In the genomic region with DNA sequence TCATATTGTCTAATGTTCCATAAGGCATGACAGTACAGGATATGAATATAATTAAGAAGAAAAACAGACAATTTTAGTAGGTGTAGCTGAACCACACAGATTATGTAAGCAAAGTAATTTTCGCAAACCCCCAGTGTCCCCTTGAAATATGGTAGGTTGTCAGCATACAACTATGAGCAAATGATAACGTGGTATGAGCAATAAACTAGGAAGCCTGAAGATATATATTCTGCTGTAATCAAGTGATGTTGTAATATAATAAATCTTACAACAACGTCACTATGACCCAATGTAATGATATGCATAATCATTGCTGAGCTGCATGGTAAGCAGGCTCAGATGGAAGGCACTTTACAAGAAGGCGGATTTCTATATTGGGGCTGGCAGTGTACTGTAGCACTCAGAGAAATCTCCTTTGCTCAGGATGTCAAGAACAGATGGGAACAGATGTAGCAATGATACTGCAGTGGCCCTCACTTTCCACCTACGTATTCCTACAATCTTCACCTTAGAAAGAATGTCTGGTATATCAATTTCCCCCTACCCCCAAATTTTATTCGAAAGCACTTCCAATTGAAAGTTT, we compare ENCODE assay signal across 22 cellular contexts. TPM values are rescaled to one million over a fixed set of nuclear protein-coding genes. Genes with fewer than 3 reads are reported as not detected.
DNase-seq lines count a peak whose midpoint lies in the region; ATAC-seq, FAIRE-seq and TF ChIP-seq lines count a peak whose summit lies in the region.
"Had no signal": no experiment of that assay in that cellular context is flagged by ENCODE, and none has a peak within 500 bp of the region (broad histone marks: within the 10 kb centered on the region; RNA-seq: fewer than 3 reads in every experiment).

No MANE protein-coding gene starts in this region.

- no peaks in the 10 kb centered on the region for H3K79me2 ChIP-seq in PC-9 (ENCODE audit: low read depth)
- H3K79me2 ChIP-seq in GM12878 (ENCODE audit: control insufficient read depth, insufficient read depth, low read length): no peaks in the 10 kb centered on the region

- H3K9me2 ChIP-seq in PC-9 (ENCODE audit: insufficient read depth): no peaks in the 10 kb centered on the region

- no peak overlapping the region for H3K4me3 ChIP-seq in PC-9
- H3K4me3 ChIP-seq in GM12878: no peak overlapping the region
- H3K4me3 ChIP-seq in fibroblast of villous mesenchyme (ENCODE audit: low read depth, low read length): no peak overlapping the region
- H3K4me3 ChIP-seq: GM23338 had no signal

- BruUV-seq in PC-9 (replicated peaks; lab: Mats Ljungman, UMichigan): no TSS peak
- BruUV-seq in GM12878 (replicated peaks; lab: Mats Ljungman, UMichigan): no TSS peak

- H3K27me3 ChIP-seq in PC-9 (ENCODE audit: insufficient read depth, low read depth): no peaks in the 10 kb centered on the region
- H3K27me3 ChIP-seq in GM12878 (replicated peaks in 1 of 2; ENCODE audit: control insufficient read depth in 2 of 2, insufficient read depth in 2 of 2, low read length in 1 of 2): no peaks in the 10 kb centered on the region

- TF ChIP-seq POLR2A in GM12878 (IDR thresholded peaks at IDR 0.05; ENCODE audit: low read depth, low read length): no peak

- H2AFZ ChIP-seq in PC-9 (peak overlapping the region; percentile 26; the same call in 1 of the 2 replicates), GM12878 (ENCODE audit: control insufficient read depth, low read depth, low read length) (no peak overlapping the region)
- H2AFZ ChIP-seq: GM23338 had no signal

- SMC1A ChIA-PET in GM12878 (lab: Charles Lee; ENCODE audit: uncharacterized antibody, unreplicated experiment): no interaction called here

- in situ Hi-C loops in GM12878 (cut with MboI): no loop called here

- no peak for FAIRE-seq in GM12878 (lab: Jason Lieb, UNC)
- FAIRE-seq: GM19239 had no signal

- H3K4me2 ChIP-seq in PC-9 (no peak overlapping the region), GM12878 (ENCODE audit: control insufficient read depth, insufficient read depth) (no peak overlapping the region)
- H3K4me2 ChIP-seq: GM23338 had no signal

- CTCF ChIA-PET in PC-9 (lab: Charles Lee): no interaction called here
- CTCF ChIA-PET in GM12878 (lab: Yijun Ruan, JAX): no interaction called here

- H4K20me1 ChIP-seq in PC-9 (ENCODE audit: insufficient read depth) (no peaks in the 10 kb centered on the region), GM12878 (ENCODE audit: control insufficient read depth, insufficient read depth) (no peaks in the 10 kb centered on the region)

- no peak overlapping the region for H3K9ac ChIP-seq in GM12878 (ENCODE audit: control insufficient read depth, insufficient read depth, low read length)

- H3K9me3 ChIP-seq in PC-9 (ENCODE audit: insufficient read depth, low read depth) (no peaks in the 10 kb centered on the region), GM12878 (replicated peaks; ENCODE audit: control insufficient read depth, insufficient read depth, low read length) (no peaks in the 10 kb centered on the region)

- intact Hi-C loops in PC-9 (cut with micrococcal nuclease; ENCODE audit: unreplicated experiment): no loop called here
- intact Hi-C loops in GM12878 (cut with micrococcal nuclease; ENCODE audit: unreplicated experiment): no loop called here
- intact Hi-C loops in posterior vena cava (cut with DNase I): no loop called here

- no peaks in the 10 kb centered on the region; the same call in 1 of the 2 replicates for H3F3A ChIP-seq in PC-9 (ENCODE audit: insufficient read depth, low read depth)

- H3K36me3 ChIP-seq in PC-9 (ENCODE audit: low read depth): no peaks in the 10 kb centered on the region
- H3K36me3 ChIP-seq in GM12878 (ENCODE audit: control insufficient read depth in 2 of 2, insufficient read depth in 2 of 2, low read length in 1 of 2): no peaks in the 10 kb centered on the region

- TF ChIP-seq CTCF in PC-9 (conservative IDR thresholded peaks at IDR 0.05): no peak
- no peak for TF ChIP-seq CTCF in GM12878 (IDR thresholded peaks at IDR 0.05 in 2 of 3, conservative IDR thresholded peaks at IDR 0.05 in 1 of 3; ENCODE audit: control insufficient read depth in 2 of 3, extremely low read depth in 1 of 3, insufficient read depth in 1 of 3, low read depth in 3 of 3, low read length in 3 of 3)
- TF ChIP-seq CTCF in fibroblast of villous mesenchyme (IDR thresholded peaks at IDR 0.05; ENCODE audit: insufficient read depth, low read depth, low read length): no peak

- ATAC-seq in GM12878: no peak
- ATAC-seq in GM19324 (IDR thresholded peaks at IDR 0.05; ENCODE audit: low FRiP score, unreplicated experiment): no peak
- ATAC-seq: GM23338 had no signal

- WGBS in GM12878 (ENCODE audit: insufficient coverage, insufficient replicate concordance, low lambda C conversion rate, missing lambda C conversion rate): 14% methylated on average over 6 of the region's 6 CpGs

- no peak for TF ChIP-seq EP300 in GM12878 (IDR thresholded peaks at IDR 0.05; ENCODE audit: borderline replicate concordance in 1 of 2, control insufficient read depth in 1 of 2, low read depth in 2 of 2, low read length in 2 of 2)

- RAD21 ChIA-PET in GM12878 (lab: Charles Lee; ENCODE audit: unreplicated experiment): no interaction called here

- POLR2A ChIA-PET in PC-9 (lab: Charles Lee; ENCODE audit: unreplicated experiment): interaction anchor here (0.6 kb wide), 1 partner anchor 703 kb away, joined by 3 read pairs; no protein-coding TSS in a partner anchor
- POLR2A ChIA-PET in GM12878 (lab: Charles Lee): no interaction called here

- H3K4me1 ChIP-seq in PC-9 (replicated peaks; ENCODE audit: insufficient read depth): no peaks in the 10 kb centered on the region
- no peaks in the 10 kb centered on the region for H3K4me1 ChIP-seq in GM12878 (ENCODE audit: control insufficient read depth, insufficient read depth, low read length)

- DNase-seq in PC-9 (no peak), GM12878 (ENCODE audit: low read depth, low spot score) (no peak), fibroblast of villous mesenchyme (ENCODE audit: low read depth) (peak; percentile 33), posterior vena cava (ENCODE audit: low spot score) (no peak), NCI-H2029 treated with DMSO at 0.1 percent for 48 hours (lab: John Stamatoyannopoulos, UW) (no peak)
- DNase-seq: C1 segment of cervical spinal cord; Calu3; CD4-positive, alpha-beta memory T cell; COR-L47; DMS53; DMS79 treated with DMSO at 0.1 percent for 48 hours; H9; HFFc6 had no signal

- TF ChIP-seq RAD21 in GM12878 (IDR thresholded peaks at IDR 0.05; ENCODE audit: insufficient read depth, low read depth, low read length): no peak

- H3K27ac ChIP-seq in PC-9: no peak overlapping the region
- no peak overlapping the region for H3K27ac ChIP-seq in GM12878 (ENCODE audit: control insufficient read depth, insufficient read depth)

RNA-seq across cellular contexts. Expression of a gene that starts 47.8 kb away (rescaled TPM):
- total RNA-seq in PC-9 (2021): not detected in 2 replicates
- not detected in 2 replicates for total RNA-seq in GM12878 (2013; cell fraction: nucleolus; rRNA removed)
- total RNA-seq in GM12878 (2014; rRNA removed): not detected in 2 replicates
- not detected in 2 replicates for total RNA-seq in GM12878 (2014; rRNA removed; fragmentation: Illumina TruSeq; extraction: Trizol)
- not detected in 2 replicates for total RNA-seq in GM12878 (2021)
- polyA plus RNA-seq in GM12878 (2011; ENCODE audit: low read depth): not detected
- polyA plus RNA-seq in GM12878 (2011; rRNA removed): not detected in 2 replicates
- not detected in 2 replicates for polyA plus RNA-seq in GM12878 (2011; cell fraction: cytosol; rRNA removed)
- not detected in 2 replicates for polyA plus RNA-seq in GM12878 (2011; cell fraction: nucleus; rRNA removed)
- polyA plus RNA-seq in GM12878 (2012): not detected in 2 replicates
- not detected in 2 replicates for polyA plus RNA-seq in GM12878 (2014; fragmentation: Illumina TruSeq; extraction: Trizol)
- not detected for polyA plus RNA-seq in GM12878 (2014; fragmentation: Nextera tagmentation; extraction: Ambion mirVana)
- not detected in 2 replicates for polyA plus RNA-seq in GM12878 (2014; rRNA removed)
- not detected for polyA plus RNA-seq in GM12878 (2016; fragmentation: Nextera tagmentation; extraction: Ambion mirVana)
- not detected in 2 replicates for polyA minus RNA-seq in GM12878 (2011; rRNA and poly(A)+ RNA removed)
- not detected in 2 replicates for polyA minus RNA-seq in GM12878 (2011; cell fraction: cytosol; rRNA and poly(A)+ RNA removed)
- polyA minus RNA-seq in GM12878 (2011; cell fraction: nucleus; rRNA and poly(A)+ RNA removed): not detected in 2 replicates
- not detected in 2 replicates for total RNA-seq in fibroblast of villous mesenchyme
- not detected for total RNA-seq in posterior vena cava
- total RNA-seq: A172; A673; Calu3; CD4-positive, alpha-beta memory T cell; Daoy; G401; GM23338; H4; H9; HFFc6 had no signal
- polyA plus RNA-seq: CD4-positive, alpha-beta memory T cell; GM23338 had no signal

RNA-seq across cellular contexts. Expression of a gene that starts 57.1 kb away (rescaled TPM):
- not detected in 2 replicates for total RNA-seq in PC-9 (2021)
- total RNA-seq in GM12878 (2013; cell fraction: nucleolus; rRNA removed): not detected in 2 replicates
- total RNA-seq in GM12878 (2014; rRNA removed): not detected in 2 replicates
- total RNA-seq in GM12878 (2014; rRNA removed; fragmentation: Illumina TruSeq; extraction: Trizol): not detected in 2 replicates
- total RNA-seq in GM12878 (2021): not detected in 2 replicates
- polyA plus RNA-seq in GM12878 (2011; ENCODE audit: low read depth): not detected
- not detected in 2 replicates for polyA plus RNA-seq in GM12878 (2011; rRNA removed)
- not detected in 2 replicates for polyA plus RNA-seq in GM12878 (2011; cell fraction: cytosol; rRNA removed)
- not detected in 2 replicates for polyA plus RNA-seq in GM12878 (2011; cell fraction: nucleus; rRNA removed)
- not detected in 2 replicates for polyA plus RNA-seq in GM12878 (2012)
- not detected in 2 replicates for polyA plus RNA-seq in GM12878 (2014; fragmentation: Illumina TruSeq; extraction: Trizol)
- polyA plus RNA-seq in GM12878 (2014; fragmentation: Nextera tagmentation; extraction: Ambion mirVana): not detected
- not detected in 2 replicates for polyA plus RNA-seq in GM12878 (2014; rRNA removed)
- not detected for polyA plus RNA-seq in GM12878 (2016; fragmentation: Nextera tagmentation; extraction: Ambion mirVana)
- polyA minus RNA-seq in GM12878 (2011; rRNA and poly(A)+ RNA removed): not detected in 2 replicates
- polyA minus RNA-seq in GM12878 (2011; cell fraction: cytosol; rRNA and poly(A)+ RNA removed): not detected in 2 replicates
- polyA minus RNA-seq in GM12878 (2011; cell fraction: nucleus; rRNA and poly(A)+ RNA removed): not detected in 2 replicates
- not detected in 2 replicates for total RNA-seq in fibroblast of villous mesenchyme
- total RNA-seq in posterior vena cava: not detected
- total RNA-seq: A172; A673; Calu3; CD4-positive, alpha-beta memory T cell; Daoy; G401; GM23338; H4; H9; HFFc6 had no signal
- polyA plus RNA-seq: BJ; CD4-positive, alpha-beta memory T cell; GM23338 had no signal
